In the genomic region with DNA sequence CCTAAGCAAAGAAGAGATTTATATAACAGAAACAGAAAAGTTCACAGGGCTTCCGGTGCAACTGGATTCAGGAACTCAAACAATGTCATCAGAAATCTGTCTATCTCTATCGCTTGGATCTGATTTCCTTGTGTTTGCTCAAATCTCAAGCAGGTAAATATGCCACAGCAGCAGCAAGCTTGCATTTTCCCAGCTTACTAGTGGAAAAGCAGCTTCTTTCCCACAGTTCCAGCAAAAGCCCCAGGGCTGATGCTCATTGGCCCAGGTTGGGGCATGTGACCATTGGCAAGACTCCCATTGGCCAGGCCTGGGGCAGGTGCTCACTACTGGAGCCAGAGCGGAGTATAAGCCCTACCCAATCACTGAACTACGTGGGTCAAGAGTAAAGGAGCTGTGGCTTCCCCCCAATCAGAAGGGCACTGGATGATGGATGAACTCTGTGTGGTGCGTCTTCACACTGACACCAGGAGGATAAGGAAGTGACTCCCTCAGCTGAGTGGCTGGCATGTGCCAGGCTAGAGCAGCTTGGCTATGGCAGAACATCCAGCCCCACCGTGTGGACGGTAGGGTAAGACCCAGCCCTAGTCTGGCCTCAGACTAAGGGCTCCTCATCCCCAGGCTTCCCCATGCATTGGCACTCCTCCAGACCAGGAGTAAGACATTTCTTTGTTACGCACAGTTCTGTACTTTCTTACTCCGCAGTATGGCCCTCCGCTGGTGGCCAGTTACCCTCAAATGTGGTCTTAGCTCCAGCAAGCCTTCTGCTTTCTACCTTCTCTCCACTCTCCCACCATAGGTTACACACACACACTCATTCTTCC, we compare ENCODE assay signal across 1 cellular context.
TF ChIP-seq lines count a peak whose summit lies in the region.

No MANE protein-coding gene starts in this region.

TF ChIP-seq in H1, 55 proteins besides CTCF, POLR2A, EP300 and RAD21 (continued from another document):
- TF ChIP-seq, protein P1, sequence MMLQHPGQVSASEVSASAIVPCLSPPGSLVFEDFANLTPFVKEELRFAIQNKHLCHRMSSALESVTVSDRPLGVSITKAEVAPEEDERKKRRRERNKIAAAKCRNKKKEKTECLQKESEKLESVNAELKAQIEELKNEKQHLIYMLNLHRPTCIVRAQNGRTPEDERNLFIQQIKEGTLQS (IDR thresholded peaks at IDR 0.05; ENCODE audit: insufficient read depth, low read depth, low read length): 0 out of 2 replicates have a peak, but pooled peaks have one; percentile 27
- TF ChIP-seq EZH2 (IDR thresholded peaks at IDR 0.05; ENCODE audit: low read depth, low read length, severe bottlenecking) (no peak), SP1 (IDR thresholded peaks at IDR 0.05; ENCODE audit: low read depth, low read length) (no peak), RXRA (IDR thresholded peaks at IDR 0.05; ENCODE audit: insufficient read depth, low read depth, low read length) (no peak), RBBP5 (IDR thresholded peaks at IDR 0.05; ENCODE audit: borderline replicate concordance, low read depth, low read length) (no peak), TBP (IDR thresholded peaks at IDR 0.05; ENCODE audit: low read depth, low read length) (no peak)
